ENCODE assay signal across 1 cellular context in genomic region chr10:34960983-34961382, GRCh38.
TF ChIP-seq lines count a peak whose summit lies in the region.

No MANE protein-coding gene starts in this region.

TF ChIP-seq in GM23338, 12 proteins besides CTCF, POLR2A, EP300 and RAD21 (continued from another document):
- TF ChIP-seq ZNF462 (CRISPR knock-in tag; IDR thresholded peaks at IDR 0.05): no peak
- no peak for TF ChIP-seq JUNB (IDR thresholded peaks at IDR 0.05; ENCODE audit: unreplicated experiment)
